In the genomic region with DNA sequence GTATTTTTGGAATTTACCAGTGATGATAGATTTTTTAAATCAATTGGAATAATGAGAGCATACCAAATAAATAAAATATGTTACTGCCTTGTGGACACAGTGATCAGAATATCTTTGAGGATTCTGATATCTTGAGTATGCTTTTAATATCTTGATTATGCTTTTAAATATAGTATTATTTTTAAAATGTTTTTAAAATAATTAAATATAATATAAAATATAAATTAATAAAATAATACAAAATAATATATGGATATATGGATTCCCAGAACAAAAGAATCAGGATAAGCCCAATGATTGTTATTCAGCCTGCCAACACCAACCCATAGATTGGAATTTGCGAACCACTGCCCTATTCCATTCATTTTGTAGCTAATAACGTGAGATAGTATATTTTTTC, we compare ENCODE assay signal across 25 cellular contexts.
"Had no signal": no experiment of that assay in that cellular context is flagged by ENCODE, and none has a peak within 500 bp of the region (broad histone marks: within the 10 kb centered on the region; RNA-seq: fewer than 3 reads in every experiment).

No MANE protein-coding gene starts in this region.

- DNase-seq: hippocampal formation; kidney; left colon; left lung; lower lobe of right lung; mammary epithelial cell; mesenchymal stem cell; naive thymus-derived CD8-positive, alpha-beta T cell; nucleus accumbens; pancreas; posterior cingulate gyrus; retina; right cardiac atrium; spleen; stimulated activated CD4-positive, alpha-beta T cell treated with anti-CD3 and anti-CD28 coated beads, Interleukin-4, amount 100 ng/mL, for 24 hours; stimulated activated naive CD4-positive, alpha-beta T cell; tibial artery; trophoblast cell; uterus had no signal

- H3K27ac ChIP-seq: left lung, lower lobe of right lung, pancreas, prostate gland, skin epidermis, spleen, suprapubic skin, thoracic aorta, tibial artery, uterus had no signal

- ATAC-seq: left colon; left lung; lower lobe of right lung; naive thymus-derived CD8-positive, alpha-beta T cell; pancreas; right cardiac atrium; sciatic nerve; stimulated activated effector memory CD8-positive, alpha-beta T cell treated with anti-CD3 and anti-CD28 coated beads, Interleukin-12 subunit alpha, Interleukin-12 subunit beta, amount 100 ng/mL, for 72 hours had no signal

- FAIRE-seq: kidney had no signal
